Comparison of ENCODE assay signal across 8 cellular contexts in the genomic region with DNA sequence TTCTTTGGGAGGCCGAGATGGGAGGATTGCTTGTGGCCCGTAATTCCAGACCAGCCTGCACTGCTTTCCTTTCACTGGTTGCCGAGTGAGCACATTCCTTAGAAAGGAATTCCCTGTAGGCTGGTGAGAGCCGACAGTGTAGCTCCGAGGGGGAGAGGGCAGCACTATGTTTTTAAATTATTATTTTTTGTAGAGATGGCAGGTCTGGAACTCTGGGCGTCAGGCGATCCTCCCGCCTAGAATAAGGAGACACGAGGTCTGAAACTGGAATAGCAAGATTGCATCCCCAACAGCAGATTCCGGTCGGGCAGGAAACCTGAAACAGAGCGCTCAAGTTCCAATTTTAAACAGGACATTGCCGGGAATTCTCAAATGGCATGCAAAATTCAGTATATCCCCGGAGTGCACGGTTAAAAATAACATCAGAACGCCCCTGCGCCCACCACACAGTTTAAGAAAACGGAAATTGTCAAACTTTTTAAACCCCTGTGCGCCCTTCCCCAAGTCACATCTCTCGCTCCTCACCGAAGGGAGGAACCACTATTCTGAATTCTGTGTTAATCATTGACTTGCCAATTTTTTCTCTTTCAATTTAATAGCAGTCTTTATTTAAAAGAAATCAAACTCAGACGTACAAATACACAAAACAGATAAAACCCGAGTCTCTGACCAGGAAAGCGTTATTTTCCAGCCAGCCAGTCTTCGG. TPM values are rescaled to one million over a fixed set of nuclear protein-coding genes. Genes with fewer than 3 reads are reported as not detected.
DNase-seq lines count a peak whose midpoint lies in the region; ATAC-seq and TF ChIP-seq lines count a peak whose summit lies in the region.

No MANE protein-coding gene starts in this region.

- POLR2A ChIA-PET in naive thymus-derived CD8-positive, alpha-beta T cell (lab: Charles Lee), result interaction anchor here (0.9 to 3.3 kb wide), 13 partner anchors 8 to 992 kb away, joined by 3 to 78 read pairs (median 7); a partner anchor contains a TSS

- peaks cover 0 to 4% (median 0%) of the 10 kb centered on the region in 9 donors for H3K9me3 Mint-ChIP-seq in naive thymus-derived CD8-positive, alpha-beta T cell

- peak; percentile 40 for DNase-seq in NCI-H510A (lab: John Stamatoyannopoulos, UW)
- DNase-seq in activated T-cell treated with anti-CD3 and anti-CD28 coated beads for 1 hour (ENCODE audit: low read depth), result peak; percentile 53
- DNase-seq in fibroblast of gingiva (ENCODE audit: low read depth), result peak; percentile 46
- DNase-seq in naive thymus-derived CD8-positive, alpha-beta T cell, result peak in 3 of 10 donors; percentile 44 to 71 (median 65)
- peak; percentile 75 to 76 for DNase-seq in thyroid gland

- ATAC-seq in HG02759 (IDR thresholded peaks at IDR 0.05; ENCODE audit: unreplicated experiment), result peak; percentile 4
- peak; percentile 1 to 20 for ATAC-seq in naive thymus-derived CD8-positive, alpha-beta T cell
- ATAC-seq in HG03135 (IDR thresholded peaks at IDR 0.05; ENCODE audit: unreplicated experiment), result no peak

- peak overlapping the region; percentile 97 to 100 (median 98) for H3K27ac Mint-ChIP-seq in naive thymus-derived CD8-positive, alpha-beta T cell

- H3K9me3 ChIP-seq in DOHH2 (ENCODE audit: control insufficient read depth, insufficient read depth, low read length) (peaks cover 7% of the 10 kb centered on the region; the same call in 1 of the 2 replicates), thyroid gland (no peaks in the 10 kb centered on the region)

- WGBS in thyroid gland, 2 donors, result 2% methylated on average over 25 of the region's 25 CpGs

- H3K27ac ChIP-seq in DOHH2 (ENCODE audit: low read depth, low read length) (peak overlapping the region; percentile 74), thyroid gland (peak overlapping the region; percentile 88 to 99 (median 94))

- H3K27me3 ChIP-seq in DOHH2 (ENCODE audit: control insufficient read depth, low read length) (no peaks in the 10 kb centered on the region), thyroid gland (no peaks in the 10 kb centered on the region)

- H3K4me1 ChIP-seq in DOHH2 (ENCODE audit: control insufficient read depth, low read length) (peaks cover 33% of the 10 kb centered on the region), thyroid gland (peaks cover 4 to 12% of the 10 kb centered on the region in 2 donors)

- H3K36me3 ChIP-seq in DOHH2 (ENCODE audit: control insufficient read depth, low read length) (no peaks in the 10 kb centered on the region), thyroid gland (no peaks in the 10 kb centered on the region)

- H3K4me2 ChIP-seq in DOHH2 (ENCODE audit: low read length), result peak overlapping the region; percentile 91

- TF ChIP-seq POLR2A in thyroid gland (IDR thresholded peaks at IDR 0.05), result no peak

- peaks cover 22% of the 10 kb centered on the region for H3F3A ChIP-seq in DOHH2 (ENCODE audit: control insufficient read depth, insufficient read depth)

- no peaks in the 10 kb centered on the region for H3K9me2 ChIP-seq in DOHH2 (replicated peaks; ENCODE audit: control insufficient read depth, low read length)

- H3K79me2 ChIP-seq in DOHH2 (ENCODE audit: control insufficient read depth, low read length), result no peaks in the 10 kb centered on the region

- intact Hi-C loops in thyroid gland (cut with DNase I), result no loop called here

- no peaks in the 10 kb centered on the region for H3K27me3 Mint-ChIP-seq in naive thymus-derived CD8-positive, alpha-beta T cell

- peak overlapping the region; percentile 75 for H3K4me3 ChIP-seq in DOHH2 (ENCODE audit: low read length)
- H3K4me3 ChIP-seq in thyroid gland (replicated peaks in 1 of 3), result peak overlapping the region in 2 of 3 donors; percentile 29

- no peak for TF ChIP-seq CTCF in DOHH2 (IDR thresholded peaks at IDR 0.05; ENCODE audit: low read depth, low read length, poor library complexity, severe bottlenecking)
- peak in 1 of 6 experiments; percentile 94 for TF ChIP-seq CTCF in thyroid gland (IDR thresholded peaks at IDR 0.05)

- no peaks in the 10 kb centered on the region for H4K20me1 ChIP-seq in DOHH2 (ENCODE audit: control insufficient read depth, insufficient read depth, low read depth, low read length)

- peaks cover 15 to 46% (median 29%) of the 10 kb centered on the region in 4 donors for H3K4me1 Mint-ChIP-seq in naive thymus-derived CD8-positive, alpha-beta T cell

- H3K4me3 Mint-ChIP-seq in naive thymus-derived CD8-positive, alpha-beta T cell, result peak overlapping the region; percentile 95 to 98 (median 96)

- H3K36me3 Mint-ChIP-seq in naive thymus-derived CD8-positive, alpha-beta T cell, result no peaks in the 10 kb centered on the region

RNA-seq across cellular contexts. Expression of a gene that starts 0.6 kb away (rescaled TPM):
- total RNA-seq in naive thymus-derived CD8-positive, alpha-beta T cell, result 10 to 100 TPM; 20.8 to 33.0 TPM
- polyA plus RNA-seq in naive thymus-derived CD8-positive, alpha-beta T cell, result not detected
- not detected for total RNA-seq in thyroid gland

RNA-seq across cellular contexts. Expression of a gene that starts 8.0 kb away (rescaled TPM):
- not detected for total RNA-seq in naive thymus-derived CD8-positive, alpha-beta T cell
- polyA plus RNA-seq in naive thymus-derived CD8-positive, alpha-beta T cell, result not detected
- total RNA-seq in thyroid gland, result not detected

RNA-seq across cellular contexts. Expression of a gene that starts 17.2 kb away (rescaled TPM):
- 10 to 100 TPM; 22.9 to 23.7 TPM for total RNA-seq in naive thymus-derived CD8-positive, alpha-beta T cell
- polyA plus RNA-seq in naive thymus-derived CD8-positive, alpha-beta T cell, result 10 to 100 TPM; 27.6 to 39.3 (median 30.0) TPM
- 10 to 100 TPM; 11.3 to 15.5 (median 13.2) TPM for total RNA-seq in thyroid gland

Comparison
In these comparisons a context has a peak if more than half of its experiments do, and no peak if none do; other contexts are left out.
1. RNA of a gene that starts 0.6 kb away (total RNA-seq): 20.8 to 33.0 TPM in naive thymus-derived CD8-positive, alpha-beta T cell; not detected in thyroid gland; every median in the first group is over 10 times any median in the second.
2. RNA of a gene that starts 8.0 kb away (total RNA-seq): not detected in naive thymus-derived CD8-positive, alpha-beta T cell; not detected in thyroid gland; every median in the first group is over 4 times any median in the second.